In genomic region chr1:94792876-94793605, GRCh38 we compare ENCODE assay signal across 7 cellular contexts. TPM values are rescaled to one million over a fixed set of nuclear protein-coding genes. Genes with fewer than 3 reads are reported as not detected.
DNase-seq lines count a peak whose midpoint lies in the region; ATAC-seq and TF ChIP-seq lines count a peak whose summit lies in the region.

No MANE protein-coding gene starts in this region.

- H2BK120ac ChIP-seq in IMR-90 (ENCODE audit: low read depth, low read length): peak overlapping the region; percentile 92

- no peaks in the 10 kb centered on the region for H3K9me3 ChIP-seq in IMR-90 (ENCODE audit: control insufficient read depth, insufficient read depth, low read length)
- H3K9me3 ChIP-seq in ovary: no peaks in the 10 kb centered on the region

- H3K56ac ChIP-seq in IMR-90 (ENCODE audit: extremely low read depth, insufficient read depth, low read length): peak overlapping the region; percentile 45

- POLR2A ChIA-PET in IMR-90 (lab: Charles Lee; ENCODE audit: unreplicated experiment): no interaction called here

- peak overlapping the region; percentile 98 for H4K5ac ChIP-seq in IMR-90 (ENCODE audit: low read depth, low read length)

- in situ Hi-C loops in IMR-90 (cut with MboI; ENCODE audit: low sequenced_read_pairs): no loop called here

- H3K23ac ChIP-seq in IMR-90 (ENCODE audit: low read depth, low read length): peak overlapping the region; percentile 86

- peak overlapping the region; percentile 80 for H4K91ac ChIP-seq in IMR-90 (ENCODE audit: insufficient read depth, low read depth, low read length)

- BruUV-seq in IMR-90 (replicated peaks; lab: Mats Ljungman, UMichigan): no TSS peak

- TF ChIP-seq RAD21 in IMR-90 (IDR thresholded peaks at IDR 0.05; ENCODE audit: low read length): no peak

- H4K20me1 ChIP-seq in IMR-90 (ENCODE audit: insufficient read depth, low read length): no peaks in the 10 kb centered on the region

- no peak for TF ChIP-seq EP300 in ovary (IDR thresholded peaks at IDR 0.05)

- H3K4me3 ChIP-seq in IMR-90 (ENCODE audit: insufficient read depth, low read depth, low read length): no peak overlapping the region
- H3K4me3 ChIP-seq in fibroblast of mammary gland (ENCODE audit: control insufficient read depth, low read depth, low read length): no peak overlapping the region
- H3K4me3 ChIP-seq in skin epidermis: no peak overlapping the region
- no peak overlapping the region for H3K4me3 ChIP-seq in ovary

- CTCF ChIA-PET in IMR-90 (lab: Yijun Ruan, JAX): interaction anchor here (0.7 kb wide), 1 partner anchor 203 kb away, joined by 5 read pairs; no protein-coding TSS in a partner anchor

- no CpG with 5 or more reads among the region's 5 CpGs for WGBS in IMR-90 (ENCODE audit: extremely low coverage in 2 of 2, insufficient read length in 1 of 2), 2 experiments
- WGBS in ovary, 3 donors: 15 to 20% (median 19%) methylated on average over 5 of the region's 5 CpGs

- H3K4ac ChIP-seq in IMR-90 (ENCODE audit: low read depth, low read length): peak overlapping the region; percentile 91

- intact Hi-C loops in IMR-90 (cut with micrococcal nuclease) (loop anchor here (2.0 kb wide), 1 partner anchor 64 kb away; no protein-coding TSS in a partner anchor), ovary (cut with DNase I) (loop anchor here in 1 of 4 donors (10.0 kb wide), 1 partner anchor 88 kb away; no protein-coding TSS in a partner anchor)

- peak; percentile 79 for DNase-seq in IMR-90
- peak; percentile 86 for DNase-seq in fibroblast of mammary gland (ENCODE audit: low read depth)
- DNase-seq in Kasumi-1 (lab: John Stamatoyannopoulos, UW): no peak
- DNase-seq in DMS79 (lab: John Stamatoyannopoulos, UW): no peak
- DNase-seq in ovary: no peak

- H2BK15ac ChIP-seq in IMR-90 (ENCODE audit: low read depth, low read length): peak overlapping the region; percentile 94

- dilution Hi-C loops in IMR-90 (cut with HindIII; ENCODE audit: low sequenced_read_pairs, unreplicated experiment): loop anchor here (25.0 kb wide), 1 partner anchor 256 kb away; the partner anchor contains the start of gene F3

- peak; percentile 24 for ATAC-seq in GM21423 (IDR thresholded peaks at IDR 0.05; ENCODE audit: unreplicated experiment)
- ATAC-seq in IMR-90 (ENCODE audit: low read depth): peak; percentile 69

- TF ChIP-seq CTCF in IMR-90 (conservative IDR thresholded peaks at IDR 0.05; ENCODE audit: low read depth, low read length) (no peak), fibroblast of mammary gland (conservative IDR thresholded peaks at IDR 0.05; ENCODE audit: control insufficient read depth, insufficient read depth, low read depth, low read length) (no peak), ovary (IDR thresholded peaks at IDR 0.05) (no peak)

- H3K36me3 ChIP-seq in IMR-90 (ENCODE audit: control insufficient read depth, insufficient read depth, low read length) (no peaks in the 10 kb centered on the region), ovary (no peaks in the 10 kb centered on the region)

- peak overlapping the region; percentile 88 for H3K14ac ChIP-seq in IMR-90 (replicated peaks; ENCODE audit: low read depth, low read length)

- H2BK5ac ChIP-seq in IMR-90 (ENCODE audit: low read depth, low read length, poor library complexity, severe bottlenecking): peak overlapping the region; percentile 96

- H2AFZ ChIP-seq in IMR-90 (replicated peaks; ENCODE audit: low read length, poor library complexity): no peak overlapping the region

- no peak overlapping the region for H2AK9ac ChIP-seq in IMR-90 (replicated peaks; ENCODE audit: low read depth, low read length, poor library complexity)

- H3K9me1 ChIP-seq in IMR-90 (ENCODE audit: insufficient read depth, low read length): peaks cover 10% of the 10 kb centered on the region

- peak overlapping the region; percentile 91 for H3K4me2 ChIP-seq in IMR-90 (ENCODE audit: low read depth, low read length)

- H3K9ac ChIP-seq in IMR-90 (ENCODE audit: low read depth, low read length): peak overlapping the region; percentile 60; the same call in 1 of the 2 replicates

- peak overlapping the region; percentile 99 for H3K18ac ChIP-seq in IMR-90 (ENCODE audit: low read depth, low read length)

- H3K27me3 ChIP-seq in IMR-90 (ENCODE audit: control insufficient read depth, insufficient read depth, low read length) (no peaks in the 10 kb centered on the region), ovary (no peaks in the 10 kb centered on the region)

- H2BK20ac ChIP-seq in IMR-90 (ENCODE audit: low read depth, low read length): peak overlapping the region; percentile 76

- TF ChIP-seq POLR2A in IMR-90 (IDR thresholded peaks at IDR 0.05; ENCODE audit: low read depth, low read length): no peak
- TF ChIP-seq POLR2A in ovary (IDR thresholded peaks at IDR 0.05): no peak

- peak overlapping the region; percentile 48 to 88 for H4K8ac ChIP-seq in IMR-90 (ENCODE audit: low read depth in 2 of 2, low read length in 2 of 2)

- peaks cover 9% of the 10 kb centered on the region for H3K4me1 ChIP-seq in IMR-90 (ENCODE audit: control insufficient read depth, insufficient read depth, low read length)
- H3K4me1 ChIP-seq in ovary (ENCODE audit: insufficient read depth): peaks cover 11% of the 10 kb centered on the region

- H2AK5ac ChIP-seq in IMR-90 (ENCODE audit: low read depth, low read length): peak overlapping the region; percentile 86

- peak overlapping the region; percentile 83 for H3K27ac ChIP-seq in IMR-90 (ENCODE audit: insufficient read depth, low read length)
- peak overlapping the region in 13 of 21 experiments; percentile 7 to 76 (median 26) for H3K27ac ChIP-seq in skin epidermis
- peak overlapping the region in 1 of 2 donors; percentile 63 for H3K27ac ChIP-seq in ovary

- H3K79me1 ChIP-seq in IMR-90 (ENCODE audit: low read depth in 1 of 2, low read length in 2 of 2): no peaks in the 10 kb centered on the region

TF ChIP-seq in IMR-90, 13 proteins besides CTCF, POLR2A, EP300 and RAD21:
- TF ChIP-seq BHLHE40 (IDR thresholded peaks at IDR 0.05; ENCODE audit: low read depth, low read length) (no peak), NFE2L2 (IDR thresholded peaks at IDR 0.05; ENCODE audit: low read depth, low read length) (no peak), RFX5 (IDR thresholded peaks at IDR 0.05; ENCODE audit: low read depth, low read length) (no peak), SMC3 (IDR thresholded peaks at IDR 0.05; ENCODE audit: low read depth, low read length) (no peak), CHD1 (IDR thresholded peaks at IDR 0.05; ENCODE audit: low read depth, low read length) (no peak), CEBPB (IDR thresholded peaks at IDR 0.05; ENCODE audit: low read depth, low read length) (peak; percentile 69), MXI1 (IDR thresholded peaks at IDR 0.05; ENCODE audit: borderline replicate concordance, low read depth, low read length) (no peak)

RNA-seq across cellular contexts. Expression of gene SLC44A3, which starts 27.1 kb away (rescaled TPM):
- total RNA-seq in IMR-90 (2012; rRNA removed) (0.54 and 0.56 TPM in 2 replicates), ovary (1 to 10 TPM; 1.1 to 6.4 (median 3.3) TPM)
- polyA plus RNA-seq in IMR-90 (2012; rRNA removed) (0.29 and 0.31 TPM in 2 replicates), ovary (10 to 100 TPM in 1 of 2 donors, 1 to 10 TPM in 1; 1.4 to 31.3 TPM)
- 0.09 and 0.24 TPM in 2 replicates for polyA plus RNA-seq in IMR-90 (2012; cell fraction: cytosol; rRNA removed)
- polyA plus RNA-seq in IMR-90 (2012; cell fraction: nucleus; rRNA removed; ENCODE audit: low replicate concordance): 0.13 and 0.58 TPM in 2 replicates

Comparison
In these comparisons a context has a peak if more than half of its experiments do, and no peak if none do; other contexts are left out.
1. DNase-seq: peak in IMR-90 (single experiment) and fibroblast of mammary gland (single experiment); none in Kasumi-1 (0 of 2), DMS79 (single experiment) and ovary (0 of 5).